In the genomic region with DNA sequence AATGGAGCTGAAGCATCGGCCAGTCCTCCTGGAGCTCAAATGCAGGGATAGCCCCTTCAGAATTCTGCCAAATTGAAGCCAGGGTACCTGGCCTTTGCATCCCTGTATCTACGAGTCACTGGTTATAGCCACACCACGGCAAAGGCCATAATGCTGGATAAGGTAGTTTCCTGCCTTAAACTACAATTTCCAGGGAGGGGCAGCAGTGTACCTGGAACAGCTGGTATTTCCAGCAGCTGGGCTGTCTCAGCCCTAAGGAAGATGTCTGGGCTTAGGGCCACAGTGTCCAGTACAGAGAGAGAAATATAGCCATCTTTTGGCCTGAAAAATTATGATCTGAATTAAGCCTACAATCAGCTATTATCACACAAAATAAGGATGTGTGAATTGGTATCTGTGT, we compare ENCODE assay signal across 14 cellular contexts.
DNase-seq lines count a peak whose midpoint lies in the region; ATAC-seq, FAIRE-seq and TF ChIP-seq lines count a peak whose summit lies in the region.
"Had no signal": no experiment of that assay in that cellular context is flagged by ENCODE, and none has a peak within 500 bp of the region (broad histone marks: within the 10 kb centered on the region; RNA-seq: fewer than 3 reads in every experiment).

No MANE protein-coding gene starts in this region.

- H3K9me3 ChIP-seq in A549 (no peaks in the 10 kb centered on the region), HCT116 (ENCODE audit: control insufficient read depth in 1 of 2, insufficient read depth in 1 of 2, low read depth in 1 of 2, low read length in 2 of 2) (no peaks in the 10 kb centered on the region)
- H3K9me3 ChIP-seq: suprapubic skin had no signal

- intact Hi-C loops in HCT116 (cut with micrococcal nuclease), result no loop called here
- intact Hi-C loops in posterior vena cava (cut with DNase I), result no loop called here

- DNase-seq in A549 (ENCODE audit: low read depth in 1 of 2, low spot score in 1 of 2) (peak in 1 of 2 experiments; percentile 9), HCT116 (ENCODE audit: low read depth, low spot score) (no peak), SHP77 treated with DMSO at 0.1 percent for 48 hours (lab: John Stamatoyannopoulos, UW) (peak; percentile 1), islet precursor cell (peak; percentile 77), posterior vena cava (ENCODE audit: low spot score) (no peak), kidney glomerular epithelial cell (lab: John Stamatoyannopoulos, UW) (no peak), NCI-H345 treated with DMSO at 0.1 percent for 48 hours (lab: John Stamatoyannopoulos, UW; ENCODE audit: unreplicated experiment) (no peak), UCSD-AML1 (lab: John Stamatoyannopoulos, UW; ENCODE audit: unreplicated experiment) (no peak)
- DNase-seq: activated CD4-positive, alpha-beta T cell treated with anti-CD3 and anti-CD28 coated beads, Interleukin-2, amount 50 U/mL, for 4 hours; dermis blood vessel endothelial cell; midbrain had no signal

- ATAC-seq in A549 (peak; percentile 24 to 62; a peak in 4 of 6 replicates), HCT116 (peak; percentile 60; the same call in 1 of the 2 replicates)

- H2AFZ ChIP-seq in HCT116 (ENCODE audit: low read depth, low read length, poor library complexity, severe bottlenecking), result no peak overlapping the region

- H3K36me3 ChIP-seq in HCT116 (ENCODE audit: control insufficient read depth in 1 of 2, insufficient read depth in 2 of 2, low read length in 2 of 2), result no peaks in the 10 kb centered on the region
- H3K36me3 ChIP-seq: suprapubic skin had no signal

- H3K4me3 ChIP-seq in A549 (no peak overlapping the region), HCT116 (replicated peaks in 1 of 2; ENCODE audit: low read depth in 1 of 2, low read length in 2 of 2) (no peak overlapping the region)
- H3K4me3 ChIP-seq: suprapubic skin had no signal

- BruUV-seq in HCT116 (replicated peaks; lab: Mats Ljungman, UMichigan), result no TSS peak

- H3K79me2 ChIP-seq in HCT116 (ENCODE audit: insufficient read depth, low read length), result no peaks in the 10 kb centered on the region

- no peak for FAIRE-seq in A549 (lab: Jason Lieb, UNC)
- FAIRE-seq: astrocyte, RCC 7860 had no signal

- peaks cover 45% of the 10 kb centered on the region for H3K27me3 ChIP-seq in HCT116 (ENCODE audit: insufficient read depth, low read length)
- H3K27me3 ChIP-seq: suprapubic skin had no signal

- H3K9me2 ChIP-seq in HCT116 (ENCODE audit: insufficient read depth), result no peaks in the 10 kb centered on the region

- no peaks in the 10 kb centered on the region for H4K20me1 ChIP-seq in HCT116 (ENCODE audit: insufficient read depth)

- TF ChIP-seq EP300 in A549 (IDR thresholded peaks at IDR 0.05), result no peak

- H3K4me1 ChIP-seq in A549 (no peaks in the 10 kb centered on the region), HCT116 (ENCODE audit: control insufficient read depth in 1 of 2, insufficient read depth in 2 of 2, low read length in 2 of 2) (no peaks in the 10 kb centered on the region)
- H3K4me1 ChIP-seq: suprapubic skin had no signal

- no peak overlapping the region for H3K9ac ChIP-seq in HCT116 (ENCODE audit: low read length)

- H3K27ac ChIP-seq in A549 (no peak overlapping the region), HCT116 (ENCODE audit: low read depth, low read length) (no peak overlapping the region)
- H3K27ac ChIP-seq: suprapubic skin had no signal

- RAD21 ChIA-PET in HCT116 (lab: Charles Lee; ENCODE audit: low non-redundant PET in 1 of 2, low total read pairs in 2 of 2, uncharacterized antibody in 2 of 2, unreplicated experiment in 2 of 2), result no interaction called here

- CTCF ChIA-PET in A549 (lab: Yijun Ruan, JAX), result interaction anchor here (0.6 to 1.2 kb wide), 3 partner anchors 9 to 1120 kb away, joined by 3 read pairs; no protein-coding TSS in a partner anchor
- CTCF ChIA-PET in HCT116 (lab: Charles Lee), result no interaction called here

- TF ChIP-seq POLR2A in A549 (IDR thresholded peaks at IDR 0.05; ENCODE audit: low read length) (no peak), HCT116 (IDR thresholded peaks at IDR 0.05; ENCODE audit: borderline replicate concordance, extremely low read depth, insufficient read depth, insufficient read length) (no peak)

- TF ChIP-seq RAD21 in A549 (conservative IDR thresholded peaks at IDR 0.05 in 1 of 2, IDR thresholded peaks at IDR 0.05 in 1 of 2), result peak; percentile 22 to 38; a peak in 1 of 5 replicates
- TF ChIP-seq RAD21 in HCT116 (IDR thresholded peaks at IDR 0.05; ENCODE audit: low read depth), result 0 out of 2 replicates have a peak, but pooled peaks have one; percentile 26

- TF ChIP-seq CTCF in A549 (IDR thresholded peaks at IDR 0.05) (no peak), HCT116 (IDR thresholded peaks at IDR 0.05 in 2 of 3, conservative IDR thresholded peaks at IDR 0.05 in 1 of 3; ENCODE audit: borderline replicate concordance in 1 of 3, insufficient read depth in 1 of 3, low read depth in 2 of 3, low read length in 2 of 3) (no peak)

- 18% methylated on average over 3 of the region's 3 CpGs for WGBS in A549 (ENCODE audit: missing lambda C conversion rate)

- POLR2A ChIA-PET in A549 (lab: Yijun Ruan, JAX) (no interaction called here), HCT116 (lab: Charles Lee) (no interaction called here)

- H3K4me2 ChIP-seq in A549, result no peak overlapping the region
- H3K4me2 ChIP-seq in HCT116 (ENCODE audit: low read length), result no peak overlapping the region

TF ChIP-seq in A549, 52 proteins besides CTCF, POLR2A, EP300 and RAD21:
- TF ChIP-seq KDM5A (IDR thresholded peaks at IDR 0.05) (no peak), ZC3H11A (IDR thresholded peaks at IDR 0.05) (no peak), EHF (CRISPR knock-in tag; IDR thresholded peaks at IDR 0.05) (no peak), CEBPB (IDR thresholded peaks at IDR 0.05) (no peak), CBX2 (IDR thresholded peaks at IDR 0.05; ENCODE audit: borderline replicate concordance, low read depth) (no peak), HEYL (CRISPR knock-in tag; IDR thresholded peaks at IDR 0.05) (no peak)
- TF ChIP-seq, protein P1, sequence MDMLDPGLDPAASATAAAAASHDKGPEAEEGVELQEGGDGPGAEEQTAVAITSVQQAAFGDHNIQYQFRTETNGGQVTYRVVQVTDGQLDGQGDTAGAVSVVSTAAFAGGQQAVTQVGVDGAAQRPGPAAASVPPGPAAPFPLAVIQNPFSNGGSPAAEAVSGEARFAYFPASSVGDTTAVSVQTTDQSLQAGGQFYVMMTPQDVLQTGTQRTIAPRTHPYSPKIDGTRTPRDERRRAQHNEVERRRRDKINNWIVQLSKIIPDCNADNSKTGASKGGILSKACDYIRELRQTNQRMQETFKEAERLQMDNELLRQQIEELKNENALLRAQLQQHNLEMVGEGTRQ (IDR thresholded peaks at IDR 0.05), result no peak
- TF ChIP-seq, protein P2, sequence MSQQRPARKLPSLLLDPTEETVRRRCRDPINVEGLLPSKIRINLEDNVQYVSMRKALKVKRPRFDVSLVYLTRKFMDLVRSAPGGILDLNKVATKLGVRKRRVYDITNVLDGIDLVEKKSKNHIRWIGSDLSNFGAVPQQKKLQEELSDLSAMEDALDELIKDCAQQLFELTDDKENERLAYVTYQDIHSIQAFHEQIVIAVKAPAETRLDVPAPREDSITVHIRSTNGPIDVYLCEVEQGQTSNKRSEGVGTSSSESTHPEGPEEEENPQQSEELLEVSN (IDR thresholded peaks at IDR 0.05; ENCODE audit: borderline replicate concordance, low read depth), result no peak

TF ChIP-seq in HCT116, 20 proteins besides CTCF, POLR2A, EP300 and RAD21 (continues in another document):
- TF ChIP-seq EZH2 (IDR thresholded peaks at IDR 0.05), result no peak
- TF ChIP-seq SP1 (IDR thresholded peaks at IDR 0.05; ENCODE audit: low read depth), result no peak
- TF ChIP-seq POLR2AphosphoS5 (IDR thresholded peaks at IDR 0.05; ENCODE audit: low read depth, low read length), result no peak
- no peak for TF ChIP-seq JUND (IDR thresholded peaks at IDR 0.05)
- no peak for TF ChIP-seq YY1 (IDR thresholded peaks at IDR 0.05; ENCODE audit: extremely low read depth, insufficient replicate concordance, low read depth, low read length)
- TF ChIP-seq FOSL1 (IDR thresholded peaks at IDR 0.05; ENCODE audit: low read depth), result no peak
- no peak for TF ChIP-seq TCF7L2 (IDR thresholded peaks at IDR 0.05; ENCODE audit: borderline replicate concordance, extremely low read depth, insufficient read depth, insufficient read length)
- TF ChIP-seq EZH2phosphoT487 (IDR thresholded peaks at IDR 0.05; ENCODE audit: borderline replicate concordance), result no peak
- TF ChIP-seq EGR1 (IDR thresholded peaks at IDR 0.05; ENCODE audit: low read depth), result no peak
- no peak for TF ChIP-seq CEBPB (IDR thresholded peaks at IDR 0.05; ENCODE audit: low read depth)
- TF ChIP-seq, protein P3, sequence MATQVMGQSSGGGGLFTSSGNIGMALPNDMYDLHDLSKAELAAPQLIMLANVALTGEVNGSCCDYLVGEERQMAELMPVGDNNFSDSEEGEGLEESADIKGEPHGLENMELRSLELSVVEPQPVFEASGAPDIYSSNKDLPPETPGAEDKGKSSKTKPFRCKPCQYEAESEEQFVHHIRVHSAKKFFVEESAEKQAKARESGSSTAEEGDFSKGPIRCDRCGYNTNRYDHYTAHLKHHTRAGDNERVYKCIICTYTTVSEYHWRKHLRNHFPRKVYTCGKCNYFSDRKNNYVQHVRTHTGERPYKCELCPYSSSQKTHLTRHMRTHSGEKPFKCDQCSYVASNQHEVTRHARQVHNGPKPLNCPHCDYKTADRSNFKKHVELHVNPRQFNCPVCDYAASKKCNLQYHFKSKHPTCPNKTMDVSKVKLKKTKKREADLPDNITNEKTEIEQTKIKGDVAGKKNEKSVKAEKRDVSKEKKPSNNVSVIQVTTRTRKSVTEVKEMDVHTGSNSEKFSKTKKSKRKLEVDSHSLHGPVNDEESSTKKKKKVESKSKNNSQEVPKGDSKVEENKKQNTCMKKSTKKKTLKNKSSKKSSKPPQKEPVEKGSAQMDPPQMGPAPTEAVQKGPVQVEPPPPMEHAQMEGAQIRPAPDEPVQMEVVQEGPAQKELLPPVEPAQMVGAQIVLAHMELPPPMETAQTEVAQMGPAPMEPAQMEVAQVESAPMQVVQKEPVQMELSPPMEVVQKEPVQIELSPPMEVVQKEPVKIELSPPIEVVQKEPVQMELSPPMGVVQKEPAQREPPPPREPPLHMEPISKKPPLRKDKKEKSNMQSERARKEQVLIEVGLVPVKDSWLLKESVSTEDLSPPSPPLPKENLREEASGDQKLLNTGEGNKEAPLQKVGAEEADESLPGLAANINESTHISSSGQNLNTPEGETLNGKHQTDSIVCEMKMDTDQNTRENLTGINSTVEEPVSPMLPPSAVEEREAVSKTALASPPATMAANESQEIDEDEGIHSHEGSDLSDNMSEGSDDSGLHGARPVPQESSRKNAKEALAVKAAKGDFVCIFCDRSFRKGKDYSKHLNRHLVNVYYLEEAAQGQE (IDR thresholded peaks at IDR 0.05; ENCODE audit: low read depth), result no peak

Comparison
In these comparisons a context has a peak if more than half of its experiments do, and no peak if none do; other contexts are left out.
1. DNase-seq: peak in SHP77 treated with DMSO at 0.1 percent for 48 hours (single experiment) and islet precursor cell (single experiment); none in HCT116 (single experiment), posterior vena cava (single experiment), kidney glomerular epithelial cell (single experiment), NCI-H345 treated with DMSO at 0.1 percent for 48 hours (single experiment) and UCSD-AML1 (single experiment).